ENCODE assay signal across 22 cellular contexts in genomic region chr13:83220241-83220640, GRCh38.
DNase-seq lines count a peak whose midpoint lies in the region; ATAC-seq, FAIRE-seq and TF ChIP-seq lines count a peak whose summit lies in the region.
"Had no signal": no experiment of that assay in that cellular context is flagged by ENCODE, and none has a peak within 500 bp of the region (broad histone marks: within the 10 kb centered on the region; RNA-seq: fewer than 3 reads in every experiment).

No MANE protein-coding gene starts in this region.

- no peaks in the 10 kb centered on the region for H3K27me3 ChIP-seq in SK-N-SH (ENCODE audit: insufficient read depth)
- no peaks in the 10 kb centered on the region for H3K27me3 ChIP-seq in PC-3 (ENCODE audit: low read length)
- no peaks in the 10 kb centered on the region for H3K27me3 ChIP-seq in pancreas

- ATAC-seq in SK-N-SH treated with all-trans-retinoic acid at 6 μM for 48 hours (no peak), PC-3 (no peak), GM19035 (IDR thresholded peaks at IDR 0.05; ENCODE audit: unreplicated experiment) (no peak), pancreas (no peak)
- ATAC-seq: CD8-positive, alpha-beta T cell; K562 had no signal

- H3K36me3 ChIP-seq in SK-N-SH (replicated peaks in 1 of 2; ENCODE audit: control insufficient read depth in 1 of 2, insufficient read depth in 2 of 2, low read length in 1 of 2) (no peaks in the 10 kb centered on the region), PC-3 (ENCODE audit: low read depth, low read length) (no peaks in the 10 kb centered on the region), pancreas (no peaks in the 10 kb centered on the region)

- CTCF ChIA-PET in SK-N-SH (lab: Yijun Ruan, JAX): no interaction called here
- CTCF ChIA-PET in PC-3 (lab: Charles Lee): no interaction called here

- no peak for TF ChIP-seq EP300 in SK-N-SH (IDR thresholded peaks at IDR 0.05; ENCODE audit: borderline replicate concordance in 1 of 2, low read depth in 1 of 2, low read length in 1 of 2)

- H3K9me3 ChIP-seq in SK-N-SH: no peaks in the 10 kb centered on the region
- H3K9me3 ChIP-seq in PC-3 (ENCODE audit: low read length): no peaks in the 10 kb centered on the region
- H3K9me3 ChIP-seq in pancreas: no peaks in the 10 kb centered on the region

- BruUV-seq in PC-3 (replicated peaks; lab: Mats Ljungman, UMichigan): no TSS peak

- intact Hi-C loops in PC-3 (cut with micrococcal nuclease) (loop anchor here (2.0 to 5.0 kb wide), 3 partner anchors 105 to 397 kb away; no protein-coding TSS in a partner anchor), pancreas (cut with DNase I) (no loop called here)

- FAIRE-seq in pancreas (lab: Jason Lieb, UNC): no peak
- FAIRE-seq: G401.6, GM12892, K562 had no signal

- POLR2A ChIA-PET in SK-N-SH (lab: Yijun Ruan, JAX) (interaction anchor here (1.0 kb wide), 1 partner anchor 17 kb away, joined by 3 read pairs; no protein-coding TSS in a partner anchor), PC-3 (lab: Charles Lee; ENCODE audit: unreplicated experiment) (no interaction called here)

- H3K4me1 ChIP-seq in SK-N-SH (ENCODE audit: control insufficient read depth in 1 of 2, insufficient read depth in 2 of 2, low read depth in 1 of 2, low read length in 1 of 2) (peaks cover 0 to 19% of the 10 kb centered on the region in 2 experiments; a peak in 3 of 4 replicates), PC-3 (ENCODE audit: insufficient read depth, low read length) (peaks cover 39% of the 10 kb centered on the region), pancreas (no peaks in the 10 kb centered on the region)

- H3K9ac ChIP-seq in SK-N-SH: no peak overlapping the region
- no peak overlapping the region for H3K9ac ChIP-seq in PC-3 (ENCODE audit: low read length)

- H2AFZ ChIP-seq in SK-N-SH (ENCODE audit: low read depth) (peak overlapping the region; percentile 17; the same call in 1 of the 2 replicates), PC-3 (ENCODE audit: low read length) (no peak overlapping the region)

- H4K20me1 ChIP-seq in SK-N-SH (ENCODE audit: insufficient read depth) (no peaks in the 10 kb centered on the region), PC-3 (ENCODE audit: low read length) (no peaks in the 10 kb centered on the region)

- TF ChIP-seq RAD21 in SK-N-SH (IDR thresholded peaks at IDR 0.05; ENCODE audit: low read length): no peak

- DNase-seq in SK-N-SH (no peak), PC-3 (peak; percentile 5), epithelial cell of esophagus (ENCODE audit: low read depth) (peak; percentile 78), SIG-M5 (lab: John Stamatoyannopoulos, UW) (no peak), pancreas (no peak), SW480 (ENCODE audit: low spot score) (no peak)
- DNase-seq: C1 segment of cervical spinal cord; CD8-positive, alpha-beta T cell; DMS153; NCI-H1105; NCI-H146; NCI-H2029; NCI-H345; NCI-H524; NCI-H774; Right ventricle myocardium superior had no signal

- TF ChIP-seq CTCF in SK-N-SH (IDR thresholded peaks at IDR 0.05): no peak
- TF ChIP-seq CTCF in PC-3 (conservative IDR thresholded peaks at IDR 0.05; ENCODE audit: low read depth, low read length): no peak
- TF ChIP-seq CTCF in epithelial cell of esophagus (IDR thresholded peaks at IDR 0.05; ENCODE audit: insufficient read depth, low read depth, low read length, missing control alignments): no peak
- TF ChIP-seq CTCF in pancreas (IDR thresholded peaks at IDR 0.05): no peak

- H3K4me2 ChIP-seq in SK-N-SH: no peak overlapping the region
- H3K4me2 ChIP-seq in PC-3 (ENCODE audit: low read length): no peak overlapping the region

- H3K4me3 ChIP-seq in SK-N-SH (ENCODE audit: low read depth in 2 of 2, low read length in 1 of 2): no peak overlapping the region
- H3K4me3 ChIP-seq in PC-3 (ENCODE audit: low read length): no peak overlapping the region
- no peak overlapping the region for H3K4me3 ChIP-seq in epithelial cell of esophagus (ENCODE audit: low read length)
- H3K4me3 ChIP-seq in pancreas: no peak overlapping the region
- H3K4me3 ChIP-seq: K562 had no signal

- no peak overlapping the region for H3K27ac ChIP-seq in SK-N-SH (ENCODE audit: low read depth in 2 of 2, low read length in 1 of 2)
- peak overlapping the region; percentile 98 for H3K27ac ChIP-seq in PC-3 (ENCODE audit: low read length)
- no peak overlapping the region for H3K27ac ChIP-seq in pancreas
- H3K27ac ChIP-seq: 22Rv1 had no signal

- peaks cover 10% of the 10 kb centered on the region for H3F3A ChIP-seq in SK-N-SH (replicated peaks; ENCODE audit: insufficient read depth)
- peaks cover 5% of the 10 kb centered on the region for H3F3A ChIP-seq in PC-3 (ENCODE audit: low read length, unreplicated experiment)

- H3K9me2 ChIP-seq in SK-N-SH (no peaks in the 10 kb centered on the region), PC-3 (replicated peaks; ENCODE audit: low read length) (no peaks in the 10 kb centered on the region)

- no peaks in the 10 kb centered on the region for H3K79me2 ChIP-seq in SK-N-SH (ENCODE audit: insufficient read depth)
- no peaks in the 10 kb centered on the region for H3K79me2 ChIP-seq in PC-3 (ENCODE audit: low read length)

- 65% methylated on average over 2 of the region's 2 CpGs for WGBS in SK-N-SH (ENCODE audit: low lambda C conversion rate)
- WGBS in pancreas, 2 donors: 84 to 86% methylated on average over 2 of the region's 2 CpGs

TF ChIP-seq in SK-N-SH, 30 proteins besides CTCF, POLR2A, EP300 and RAD21:
- TF ChIP-seq POLR2AphosphoS5 (IDR thresholded peaks at IDR 0.05; ENCODE audit: low read depth, low read length) (no peak), RFX5 (IDR thresholded peaks at IDR 0.05; ENCODE audit: low read length) (no peak), NFIC (IDR thresholded peaks at IDR 0.05; ENCODE audit: borderline replicate concordance) (no peak), FOSL2 (IDR thresholded peaks at IDR 0.05; ENCODE audit: borderline replicate concordance, low read depth) (no peak), CHD2 (IDR thresholded peaks at IDR 0.05; ENCODE audit: low read length, partially characterized antibody) (no peak), FOXM1 (IDR thresholded peaks at IDR 0.05; ENCODE audit: low read depth) (no peak), SIN3A (IDR thresholded peaks at IDR 0.05; ENCODE audit: borderline replicate concordance, low read depth, low read length) (no peak), TAF1 (IDR thresholded peaks at IDR 0.05; ENCODE audit: borderline replicate concordance, low read depth, low read length) (no peak), TEAD4 (IDR thresholded peaks at IDR 0.05; ENCODE audit: borderline replicate concordance, insufficient read depth) (no peak), TCF12 (IDR thresholded peaks at IDR 0.05) (no peak), NRF1 (IDR thresholded peaks at IDR 0.05; ENCODE audit: low read depth, low read length) (no peak)

TF ChIP-seq in SK-N-SH treated with all-trans-retinoic acid at 6 μM for 48 hours, 23 proteins besides CTCF, POLR2A, EP300 and RAD21 (continues in another document):
- TF ChIP-seq ZFP30 (CRISPR knock-in tag; IDR thresholded peaks at IDR 0.05) (no peak), TCF4 (CRISPR knock-in tag; IDR thresholded peaks at IDR 0.05; ENCODE audit: borderline replicate concordance) (no peak), CSDC2 (CRISPR knock-in tag; IDR thresholded peaks at IDR 0.05) (no peak), ESRRG (CRISPR knock-in tag; IDR thresholded peaks at IDR 0.05) (no peak), BACH2 (CRISPR knock-in tag; IDR thresholded peaks at IDR 0.05; ENCODE audit: borderline replicate concordance) (no peak), CSRNP3 (CRISPR knock-in tag; IDR thresholded peaks at IDR 0.05) (no peak), ZNF565 (CRISPR knock-in tag; conservative IDR thresholded peaks at IDR 0.05; ENCODE audit: low read depth) (no peak), TOX (CRISPR knock-in tag; IDR thresholded peaks at IDR 0.05; ENCODE audit: borderline replicate concordance) (no peak), ZNF8 (CRISPR knock-in tag; IDR thresholded peaks at IDR 0.05) (no peak), SNAI2 (CRISPR knock-in tag; IDR thresholded peaks at IDR 0.05) (no peak), CREB5 (CRISPR knock-in tag; IDR thresholded peaks at IDR 0.05; ENCODE audit: low read depth) (no peak), POU6F1 (CRISPR knock-in tag; IDR thresholded peaks at IDR 0.05; ENCODE audit: borderline replicate concordance, low read depth) (no peak), ZNF70 (CRISPR knock-in tag; IDR thresholded peaks at IDR 0.05) (no peak), ISL1 (CRISPR knock-in tag; IDR thresholded peaks at IDR 0.05) (no peak)

Comparison
In these comparisons a context has a peak if more than half of its experiments do, and no peak if none do; other contexts are left out.
1. DNase-seq: peak in PC-3 (single experiment) and epithelial cell of esophagus (single experiment); none in SK-N-SH (single experiment), SIG-M5 (single experiment), pancreas (0 of 6) and SW480 (single experiment).